Comparison of ENCODE assay signal across 21 cellular contexts in genomic region chr19:8399681-8400188, GRCh38.
"Had no signal": no experiment of that assay in that cellular context is flagged by ENCODE, and none has a peak within 500 bp of the region (broad histone marks: within the 10 kb centered on the region; RNA-seq: fewer than 3 reads in every experiment).

No MANE protein-coding gene starts in this region.

- H3K4me2 ChIP-seq: neural progenitor cell had no signal

- H3K9me3 Mint-ChIP-seq: activated naive CD4-positive, alpha-beta T cell treated with anti-CD3 and anti-CD28 coated beads, Interleukin-2, amount 50 U/mL, for 24 hours; brain; dendritic cell treated with granulocyte-macrophage colony-stimulating factor and Interleukin-4, amounts not matched to agents 40 ng/mL and 50 ng/mL, for 4 days; neural progenitor cell; T-helper 1 cell treated with Interleukin-12 subunit alpha and Interleukin-12 subunit beta and Interleukin-4 antibody, amounts not matched to agents 30 μg/mL and 1 μg/mL, for 36 hours; WTC11 had no signal

- H3K27me3 Mint-ChIP-seq: activated naive CD4-positive, alpha-beta T cell treated with anti-CD3 and anti-CD28 coated beads, Interleukin-2, amount 50 U/mL, for 24 hours; dendritic cell treated with granulocyte-macrophage colony-stimulating factor and Interleukin-4, amounts not matched to agents 40 ng/mL and 50 ng/mL, for 4 days; naive thymus-derived CD4-positive, alpha-beta T cell had no signal

- H3K27ac ChIP-seq: left ventricle myocardium inferior, neural progenitor cell, prostate gland, thoracic aorta had no signal

- H3K4me3 Mint-ChIP-seq: activated naive CD4-positive, alpha-beta T cell treated with anti-CD3 and anti-CD28 coated beads, Interleukin-2, amount 50 U/mL, for 24 hours; brain; dendritic cell treated with granulocyte-macrophage colony-stimulating factor and Interleukin-4, amounts not matched to agents 40 ng/mL and 50 ng/mL, for 4 days; naive thymus-derived CD4-positive, alpha-beta T cell; neural progenitor cell; T-helper 1 cell treated with Interleukin-12 subunit alpha and Interleukin-12 subunit beta and Interleukin-4 antibody, amounts not matched to agents 30 μg/mL and 1 μg/mL, for 36 hours; WTC11 had no signal

- H3K36me3 ChIP-seq: neural progenitor cell had no signal

- ATAC-seq: esophagus mucosa; naive thymus-derived CD4-positive, alpha-beta T cell; WTC11 had no signal

- H2AFZ ChIP-seq: neural progenitor cell had no signal

- H3K9me3 ChIP-seq: left ventricle myocardium inferior, prostate gland, spleen, thoracic aorta had no signal

- DNase-seq: activated gamma-delta T cell treated with Interleukin-2 at 50 U/mL for 16 hours; activated T-cell treated with anti-CD3 and anti-CD28 coated beads, Interleukin-2, amount 50 U/mL, for 1 hour; aorta; effector CD4-positive, alpha-beta T cell; foreskin melanocyte; hypothalamus; left ventricle myocardium inferior; naive thymus-derived CD4-positive, alpha-beta T cell; spleen; stimulated activated CD4-positive, alpha-beta T cell treated with anti-CD3 and anti-CD28 coated beads, Interleukin-4, amount 100 ng/mL, for 1 hour; stimulated activated naive CD4-positive, alpha-beta T cell treated with Interleukin-2 at 50 U/mL for 16 hours; T1000 had no signal

- H3K27me3 ChIP-seq: neural progenitor cell, spleen had no signal

- H3K4me3 ChIP-seq: left ventricle myocardium inferior, neural progenitor cell, prostate gland, spleen, thoracic aorta had no signal

- H3K4me1 ChIP-seq: neural progenitor cell had no signal

- H3K27ac Mint-ChIP-seq: activated naive CD4-positive, alpha-beta T cell treated with anti-CD3 and anti-CD28 coated beads, Interleukin-2, amount 50 U/mL, for 24 hours; brain; dendritic cell treated with granulocyte-macrophage colony-stimulating factor and Interleukin-4, amounts not matched to agents 40 ng/mL and 50 ng/mL, for 4 days; naive thymus-derived CD4-positive, alpha-beta T cell; T-helper 1 cell treated with Interleukin-12 subunit alpha and Interleukin-12 subunit beta and Interleukin-4 antibody, amounts not matched to agents 30 μg/mL and 1 μg/mL, for 36 hours; WTC11 had no signal
